In the genomic region with DNA sequence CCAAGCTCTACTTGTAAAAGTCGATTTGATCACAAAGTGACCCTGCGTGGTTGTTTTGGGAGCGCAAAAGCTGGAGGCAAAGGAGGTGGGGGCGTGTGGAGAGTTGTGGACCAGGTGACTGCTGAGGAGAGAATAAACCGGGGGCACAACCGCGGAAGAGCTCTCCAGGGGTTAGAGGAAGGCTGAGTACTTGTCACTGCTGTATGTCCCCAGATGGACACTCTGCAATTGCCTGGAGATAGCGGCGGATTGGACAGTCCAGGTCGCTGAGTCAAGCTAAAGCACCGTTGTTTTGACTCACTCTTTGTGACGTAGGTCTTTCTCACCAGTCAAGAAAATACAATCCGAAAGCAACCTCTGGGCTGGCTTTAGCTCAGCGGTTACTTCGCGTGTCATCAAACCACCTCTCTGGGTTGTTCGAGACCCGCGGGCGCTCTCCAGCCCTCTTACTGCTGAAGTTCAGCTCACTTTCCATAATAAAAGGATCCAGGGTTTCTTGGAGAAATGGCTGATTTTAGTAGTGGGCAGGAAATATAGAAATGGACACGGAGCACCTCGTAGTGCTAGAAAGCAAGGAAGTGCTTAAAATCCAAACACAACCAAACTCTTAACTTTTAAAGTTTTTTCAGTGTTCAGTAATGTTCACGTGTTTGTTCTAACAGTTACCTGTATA, we compare ENCODE assay signal across 7 cellular contexts.
DNase-seq lines count a peak whose midpoint lies in the region; ATAC-seq and TF ChIP-seq lines count a peak whose summit lies in the region.

No MANE protein-coding gene starts in this region.

- peaks cover 10% of the 10 kb centered on the region for H3K27me3 Mint-ChIP-seq in nephron (ENCODE audit: low read depth)

- H3K36me3 Mint-ChIP-seq in nephron (ENCODE audit: low read depth), result no peaks in the 10 kb centered on the region

- H3K4me3 Mint-ChIP-seq in nephron, result peak overlapping the region; percentile 59 to 74 (median 68)

- H3K4me1 Mint-ChIP-seq in nephron, result no peaks in the 10 kb centered on the region

- H3K27ac Mint-ChIP-seq in nephron, result no peak overlapping the region

- no peak for TF ChIP-seq CTCF in nephron (IDR thresholded peaks at IDR 0.05; ENCODE audit: unreplicated experiment in 3 of 3)

- H3K27ac ChIP-seq in epithelial cell of prostate, result no peak overlapping the region

- peak; percentile 95 for DNase-seq in NCI-H69 (lab: John Stamatoyannopoulos, UW)
- DNase-seq in activated CD8-positive, alpha-beta memory T cell treated with anti-CD3 and anti-CD28 coated beads, Interleukin-2, amount 50 U/mL, for 4 hours, result peak; percentile 53
- peak; percentile 82 for DNase-seq in epithelial cell of prostate (ENCODE audit: low read depth, low spot score)
- DNase-seq in stromal cell of bone marrow (ENCODE audit: low read depth), result peak; percentile 78

- ATAC-seq in GM18519 (IDR thresholded peaks at IDR 0.05; ENCODE audit: low FRiP score, unreplicated experiment) (peak; percentile 96), HG02870 (IDR thresholded peaks at IDR 0.05; ENCODE audit: unreplicated experiment) (peak; percentile 97)

- no peaks in the 10 kb centered on the region for H3K9me3 Mint-ChIP-seq in nephron
